21 cellular contexts compared by ENCODE assay signal in the genomic region with DNA sequence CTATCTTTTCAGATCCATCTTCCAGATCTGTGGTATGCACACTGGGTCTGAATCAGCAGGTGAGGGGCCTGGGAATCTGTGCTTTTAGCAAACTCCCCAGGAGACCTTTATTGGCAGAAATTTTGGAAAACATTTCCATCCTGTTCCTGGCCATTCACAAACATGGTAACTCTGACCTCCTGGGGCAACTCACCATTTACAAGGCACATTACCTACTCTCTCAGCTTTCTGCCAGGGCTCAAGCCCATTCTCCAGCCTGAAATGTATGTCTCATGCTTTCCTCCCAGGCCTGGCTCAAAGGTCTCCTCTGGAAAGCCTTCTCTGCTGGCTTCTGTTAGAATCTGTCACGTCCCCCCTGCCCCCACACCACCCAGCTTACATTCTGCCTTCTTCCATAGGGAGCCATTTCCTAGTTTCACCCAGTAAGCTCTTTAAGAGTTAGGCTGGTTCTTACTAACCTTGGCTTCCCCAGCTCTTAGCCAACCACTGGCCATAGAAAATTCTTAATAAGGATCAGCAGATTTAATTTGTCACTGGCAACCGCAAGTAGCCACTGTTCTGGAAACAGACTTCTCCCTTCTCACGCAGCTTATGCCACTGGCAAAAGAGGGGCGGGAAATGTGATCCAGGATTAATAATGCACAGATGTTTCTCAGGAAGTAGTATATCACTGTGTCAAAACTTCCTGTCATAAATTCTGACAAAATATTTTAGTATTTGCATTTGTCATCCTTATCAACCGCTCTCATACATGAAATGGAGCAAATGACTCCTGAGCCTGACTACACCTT. TPM values are rescaled to one million over a fixed set of nuclear protein-coding genes. Genes with fewer than 3 reads are reported as not detected.
DNase-seq lines count a peak whose midpoint lies in the region; ATAC-seq, FAIRE-seq and TF ChIP-seq lines count a peak whose summit lies in the region.
"Had no signal": no experiment of that assay in that cellular context is flagged by ENCODE, and none has a peak within 500 bp of the region (broad histone marks: within the 10 kb centered on the region; RNA-seq: fewer than 3 reads in every experiment).

No MANE protein-coding gene starts in this region.

- H3K27ac ChIP-seq in H9 (ENCODE audit: insufficient read length, low read depth, low read length) (peak overlapping the region; percentile 57), endothelial cell of umbilical vein (ENCODE audit: insufficient read depth, low read depth, low read length) (no peak overlapping the region), body of pancreas (no peak overlapping the region)
- H3K27ac ChIP-seq: right atrium auricular region, transverse colon had no signal

- WGBS in H9 (ENCODE audit: extremely low coverage, insufficient read length, low lambda C conversion rate): no CpG with 5 or more reads among the region's 5 CpGs
- 78 to 84% methylated on average over 5 of the region's 5 CpGs for WGBS in body of pancreas, 2 donors

- DNase-seq in BE2C (peak; percentile 53), H9 (no peak), NCI-H524 treated with DMSO at 0.1 percent for 48 hours (lab: John Stamatoyannopoulos, UW) (peak; percentile 96), endothelial cell of umbilical vein (ENCODE audit: low read depth, low spot score) (peak; percentile 16), AML-193 (lab: John Stamatoyannopoulos, UW) (no peak), body of pancreas (no peak), glutamatergic neuron (no peak), CD14-positive monocyte (ENCODE audit: low spot score) (no peak)
- DNase-seq: activated CD4-positive, alpha-beta T cell treated with anti-CD3 and anti-CD28 coated beads for 1 hour; activated naive CD4-positive, alpha-beta T cell; activated T-cell treated with anti-CD3 and anti-CD28 coated beads, Interleukin-2, amount 50 U/mL, for 24 hours; amniotic stem cell; cortex of kidney; left cardiac atrium; NCI-H1092; NCI-H2029; nucleus accumbens; SW 1271; transverse colon had no signal

- dilution Hi-C loops in endothelial cell of umbilical vein (cut with MboI; ENCODE audit: extremely low pct_ligation_motif_present, low sequenced_read_pairs): no loop called here

- H3K9me3 ChIP-seq in BE2C: no peaks in the 10 kb centered on the region
- no peaks in the 10 kb centered on the region for H3K9me3 ChIP-seq in H9 (ENCODE audit: control insufficient read depth, low read depth, low read length)
- no peaks in the 10 kb centered on the region for H3K9me3 ChIP-seq in endothelial cell of umbilical vein (replicated peaks; ENCODE audit: control insufficient read depth, insufficient read depth, low read length)
- no peaks in the 10 kb centered on the region for H3K9me3 ChIP-seq in body of pancreas
- H3K9me3 ChIP-seq: right atrium auricular region, transverse colon had no signal

- H3K27me3 ChIP-seq in BE2C (no peaks in the 10 kb centered on the region), H9 (ENCODE audit: insufficient read depth, low read length) (no peaks in the 10 kb centered on the region), endothelial cell of umbilical vein (ENCODE audit: control insufficient read depth in 2 of 2, insufficient read depth in 2 of 2, low read length in 2 of 2) (no peaks in the 10 kb centered on the region), body of pancreas (no peaks in the 10 kb centered on the region)
- H3K27me3 ChIP-seq: right atrium auricular region, transverse colon had no signal

- H2AK5ac ChIP-seq in H9 (ENCODE audit: insufficient read length, low read length): no peak overlapping the region

- no peak overlapping the region for H2BK120ac ChIP-seq in H9 (ENCODE audit: low read depth, low read length, poor library complexity, severe bottlenecking)

- H3K79me2 ChIP-seq in H9 (ENCODE audit: insufficient read depth, low read length) (no peaks in the 10 kb centered on the region), endothelial cell of umbilical vein (ENCODE audit: control insufficient read depth, insufficient read depth, low read length) (no peaks in the 10 kb centered on the region)

- H3K36me3 Mint-ChIP-seq in H9 (ENCODE audit: insufficient read depth in 1 of 3, low read depth in 3 of 3) (no peaks in the 10 kb centered on the region), glutamatergic neuron (ENCODE audit: unreplicated experiment) (no peaks in the 10 kb centered on the region), CD14-positive monocyte (no peaks in the 10 kb centered on the region)

- H3K4ac ChIP-seq in H9 (ENCODE audit: low read depth, low read length): no peak overlapping the region

- H4K8ac ChIP-seq in H9 (replicated peaks; ENCODE audit: insufficient read length, low read depth, low read length): no peak overlapping the region

- no peak overlapping the region for H2BK12ac ChIP-seq in H9 (ENCODE audit: insufficient read length, low read depth, low read length)

- no peak overlapping the region for H3K4me3 ChIP-seq in BE2C (ENCODE audit: low read depth, low read length)
- no peak overlapping the region for H3K4me3 ChIP-seq in endothelial cell of umbilical vein (replicated peaks in 1 of 3; ENCODE audit: insufficient read depth in 1 of 3, low read depth in 1 of 3, low read length in 3 of 3)
- no peak overlapping the region for H3K4me3 ChIP-seq in body of pancreas
- H3K4me3 ChIP-seq: right atrium auricular region, transverse colon had no signal

- no peak for ATAC-seq in body of pancreas
- ATAC-seq: left cardiac atrium had no signal

- H3K4me1 Mint-ChIP-seq in H9 (peaks cover 74 to 81% of the 10 kb centered on the region in 2 experiments), glutamatergic neuron (ENCODE audit: low read depth, unreplicated experiment) (peaks cover 27% of the 10 kb centered on the region), CD14-positive monocyte (peaks cover 9% of the 10 kb centered on the region)

- H3K56ac ChIP-seq in H9 (ENCODE audit: insufficient read length, low read depth, low read length): no peak overlapping the region

- H3K9ac ChIP-seq in H9 (ENCODE audit: extremely low read depth, insufficient read length, low read length): no peak overlapping the region
- no peak overlapping the region for H3K9ac ChIP-seq in endothelial cell of umbilical vein (replicated peaks; ENCODE audit: extremely low read depth, insufficient read depth, low read length)

- H3K9me3 Mint-ChIP-seq in H9: no peaks in the 10 kb centered on the region
- peaks cover 3% of the 10 kb centered on the region for H3K9me3 Mint-ChIP-seq in glutamatergic neuron (ENCODE audit: unreplicated experiment)
- H3K9me3 Mint-ChIP-seq in CD14-positive monocyte: no peaks in the 10 kb centered on the region
- H3K9me3 Mint-ChIP-seq: activated T-cell treated with anti-CD3 and anti-CD28 coated beads, Interleukin-2, amount 50 U/mL, for 24 hours had no signal

- H3K4me2 ChIP-seq in H9 (ENCODE audit: insufficient read depth, insufficient read length, low read length) (peak overlapping the region; percentile 14), endothelial cell of umbilical vein (ENCODE audit: insufficient read depth, low read length) (no peak overlapping the region)

- H3K4me3 Mint-ChIP-seq in H9: peak overlapping the region in 1 of 2 experiments; percentile 24; a peak in 2 of 5 replicates
- H3K4me3 Mint-ChIP-seq in glutamatergic neuron (ENCODE audit: unreplicated experiment): no peak overlapping the region
- no peak overlapping the region for H3K4me3 Mint-ChIP-seq in CD14-positive monocyte
- H3K4me3 Mint-ChIP-seq: activated T-cell treated with anti-CD3 and anti-CD28 coated beads, Interleukin-2, amount 50 U/mL, for 24 hours had no signal

- TF ChIP-seq CTCF in BE2C (IDR thresholded peaks at IDR 0.05; ENCODE audit: low read depth, low read length) (peak; percentile 7; the same call in 1 of the 2 replicates), H9 (conservative IDR thresholded peaks at IDR 0.05) (no peak), endothelial cell of umbilical vein (IDR thresholded peaks at IDR 0.05; ENCODE audit: extremely low read depth in 1 of 2, insufficient read depth in 1 of 2, low read depth in 1 of 2, low read length in 2 of 2) (no peak), body of pancreas (IDR thresholded peaks at IDR 0.05) (no peak), glutamatergic neuron (IDR thresholded peaks at IDR 0.05; ENCODE audit: partially characterized antibody, unreplicated experiment) (no peak), CD14-positive monocyte (IDR thresholded peaks at IDR 0.05) (no peak)

- no peak for TF ChIP-seq POLR2A in endothelial cell of umbilical vein (IDR thresholded peaks at IDR 0.05; ENCODE audit: low read depth, low read length)
- no peak for TF ChIP-seq POLR2A in body of pancreas (IDR thresholded peaks at IDR 0.05)

- H2BK15ac ChIP-seq in H9 (ENCODE audit: low read depth, low read length): no peak overlapping the region

- intact Hi-C loops in endothelial cell of umbilical vein (cut with micrococcal nuclease) (loop anchor here (5.0 kb wide), 2 partner anchors 53 to 353 kb away; a partner anchor contains a TSS), body of pancreas (cut with DNase I) (no loop called here), CD14-positive monocyte (cut with micrococcal nuclease) (no loop called here)

- CTCF ChIA-PET in endothelial cell of umbilical vein (lab: Charles Lee): interaction anchor here (1.2 to 2.6 kb wide), 2 partner anchors 21 to 660 kb away, joined by 4 to 13 read pairs; no protein-coding TSS in a partner anchor

- H3T11ph ChIP-seq in H9 (ENCODE audit: low read length): no peak overlapping the region

- no peaks in the 10 kb centered on the region for H3K79me1 ChIP-seq in H9 (ENCODE audit: insufficient read depth, low read depth, low read length, poor library complexity, severe bottlenecking)

- no peaks in the 10 kb centered on the region for H3K23me2 ChIP-seq in H9 (ENCODE audit: insufficient read length, low read depth, low read length, poor library complexity, severe bottlenecking)

- POLR2A ChIA-PET in endothelial cell of umbilical vein (lab: Charles Lee): no interaction called here

- no peak for FAIRE-seq in endothelial cell of umbilical vein (lab: Jason Lieb, UNC)
- FAIRE-seq: endometrium had no signal

- BruUV-seq in endothelial cell of umbilical vein (replicated peaks; lab: Mats Ljungman, UMichigan): no TSS peak

- no peak overlapping the region for H3K14ac ChIP-seq in H9 (ENCODE audit: insufficient read depth, low read length)

- no peaks in the 10 kb centered on the region for H3K9me1 ChIP-seq in endothelial cell of umbilical vein (replicated peaks; ENCODE audit: control insufficient read depth, extremely low read depth, insufficient read depth, low read length)

- no peaks in the 10 kb centered on the region; the same call in 1 of the 2 replicates for H3K27me3 Mint-ChIP-seq in H9 (ENCODE audit: low read depth)
- no peaks in the 10 kb centered on the region for H3K27me3 Mint-ChIP-seq in glutamatergic neuron (ENCODE audit: unreplicated experiment)
- H3K27me3 Mint-ChIP-seq in CD14-positive monocyte (ENCODE audit: low read depth in 3 of 3): peaks cover 2 to 5% (median 4%) of the 10 kb centered on the region in 3 donors

- H3K36me3 ChIP-seq in BE2C: no peaks in the 10 kb centered on the region
- no peaks in the 10 kb centered on the region for H3K36me3 ChIP-seq in endothelial cell of umbilical vein (ENCODE audit: control insufficient read depth in 2 of 2, extremely low read depth in 1 of 2, insufficient read depth in 2 of 2, low read length in 2 of 2)
- H3K36me3 ChIP-seq in body of pancreas (replicated peaks in 1 of 2; ENCODE audit: insufficient read depth in 1 of 2, low read depth in 2 of 2): no peaks in the 10 kb centered on the region
- H3K36me3 ChIP-seq: right atrium auricular region, transverse colon had no signal

- H4K91ac ChIP-seq in H9 (ENCODE audit: insufficient read length, low read depth, low read length): no peak overlapping the region

- no peak overlapping the region for H2BK5ac ChIP-seq in H9 (ENCODE audit: insufficient read length, low read length)

- H4K5ac ChIP-seq in H9 (ENCODE audit: insufficient read length, low read depth, low read length): no peak overlapping the region

- no peak overlapping the region for H3K23ac ChIP-seq in H9 (ENCODE audit: insufficient read length, low read depth, low read length)

- H3K4me1 ChIP-seq in BE2C (peaks cover 9% of the 10 kb centered on the region), H9 (ENCODE audit: insufficient read depth, low read length) (peaks cover 43% of the 10 kb centered on the region), endothelial cell of umbilical vein (ENCODE audit: control insufficient read depth, extremely low read depth, insufficient read depth, low read length) (peaks cover 13% of the 10 kb centered on the region), body of pancreas (no peaks in the 10 kb centered on the region)

- no peak overlapping the region for H2BK20ac ChIP-seq in H9 (ENCODE audit: low read depth, low read length, poor library complexity, severe bottlenecking)

- peak overlapping the region; percentile 26 to 97 (median 83); a peak in 5 of 7 replicates for H3K27ac Mint-ChIP-seq in H9
- H3K27ac Mint-ChIP-seq in glutamatergic neuron (ENCODE audit: unreplicated experiment): no peak overlapping the region
- H3K27ac Mint-ChIP-seq in CD14-positive monocyte: no peak overlapping the region
- H3K27ac Mint-ChIP-seq: activated T-cell treated with anti-CD3 and anti-CD28 coated beads, Interleukin-2, amount 50 U/mL, for 24 hours had no signal

- H2AFZ ChIP-seq in H9 (ENCODE audit: low read length): no peak overlapping the region
- H2AFZ ChIP-seq in endothelial cell of umbilical vein (ENCODE audit: low read depth, low read length): no peak overlapping the region

- H4K20me1 ChIP-seq in H9 (ENCODE audit: control insufficient read depth, insufficient read depth, insufficient read length) (no peaks in the 10 kb centered on the region), endothelial cell of umbilical vein (replicated peaks; ENCODE audit: control insufficient read depth, extremely low read depth, insufficient read depth, low read length) (peaks cover 2% of the 10 kb centered on the region)

- no peak overlapping the region for H3K18ac ChIP-seq in H9 (ENCODE audit: insufficient read length, low read depth, low read length)

RNA-seq across cellular contexts. Expression of a gene that starts 55.0 kb away (rescaled TPM):
- polyA plus RNA-seq in BE2C (2012; ENCODE audit: insufficient read depth, insufficient read length, low read depth): 3.0 TPM
- total RNA-seq in H9 (2021) (3.1 and 3.9 TPM in 2 replicates), endothelial cell of umbilical vein (16.0 and 17.0 TPM in 2 replicates), body of pancreas (10 to 100 TPM; 34.8 to 47.1 TPM), glutamatergic neuron (ENCODE audit: unreplicated experiment) (19.9 TPM)
- polyA plus RNA-seq in endothelial cell of umbilical vein (9.0 and 10.8 TPM in 2 replicates), CD14-positive monocyte (under 1 TPM; 0.23 to 0.31 TPM)
- 5.6 and 6.5 TPM in 2 replicates for polyA plus RNA-seq in endothelial cell of umbilical vein (2011; cell fraction: cytosol; rRNA removed)
- 38.0 and 42.5 TPM in 2 replicates for polyA plus RNA-seq in endothelial cell of umbilical vein (2011; cell fraction: nucleus; rRNA removed)
- polyA plus RNA-seq in endothelial cell of umbilical vein (2012): 3.0 and 6.0 TPM in 2 replicates
- polyA minus RNA-seq in endothelial cell of umbilical vein: 56.1 and 74.9 TPM in 2 replicates
- polyA minus RNA-seq in endothelial cell of umbilical vein (2011; cell fraction: cytosol; rRNA and poly(A)+ RNA removed): not detected
- polyA minus RNA-seq in endothelial cell of umbilical vein (2011; cell fraction: nucleus; rRNA and poly(A)+ RNA removed): 128 and 130 TPM in 2 replicates

Comparison
In these comparisons a context has a peak if more than half of its experiments do, and no peak if none do; other contexts are left out.
1. DNase-seq: peak in BE2C (single experiment), NCI-H524 treated with DMSO at 0.1 percent for 48 hours (single experiment) and endothelial cell of umbilical vein (single experiment); none in H9 (single experiment), AML-193 (0 of 2), body of pancreas (0 of 4), glutamatergic neuron (single experiment) and CD14-positive monocyte (single experiment).
2. H3K27ac Mint-ChIP-seq: peak in H9 (3 of 3); none in glutamatergic neuron (single experiment) and CD14-positive monocyte (0 of 7).